In the genomic region with DNA sequence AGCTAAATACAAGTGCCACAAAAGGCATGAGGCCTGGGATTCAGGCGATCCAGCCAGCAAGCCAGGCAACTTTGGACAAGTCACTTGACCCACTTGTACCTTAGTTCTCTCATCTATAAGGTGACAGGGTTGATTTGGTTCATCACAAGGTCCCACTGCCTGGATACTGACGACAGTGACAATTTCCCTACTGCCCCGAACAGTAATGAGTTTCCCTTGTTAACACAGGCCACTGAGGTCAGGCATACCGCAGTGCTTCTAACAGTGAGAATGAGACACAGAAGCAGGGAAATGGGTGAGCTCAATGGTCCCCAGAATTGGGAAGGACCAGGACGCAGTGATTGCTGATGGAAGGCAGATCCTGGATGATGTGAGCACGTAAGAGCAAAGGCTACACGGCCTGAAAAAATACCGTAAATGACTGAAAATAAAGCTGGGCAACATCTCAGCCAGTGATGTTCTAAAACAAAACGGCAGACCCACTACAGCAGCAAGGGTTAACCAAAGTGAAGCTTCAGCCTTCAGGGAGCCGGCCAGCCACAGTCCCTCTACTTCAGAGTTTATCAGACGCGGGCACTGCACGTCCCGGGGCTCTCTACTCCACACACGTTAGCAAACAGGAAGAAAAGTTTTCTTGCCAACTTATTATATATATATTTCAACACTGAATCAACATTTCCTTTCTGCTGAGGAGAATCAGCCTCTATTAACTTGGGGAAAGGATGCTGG, we compare ENCODE assay signal across 8 cellular contexts. TPM values are rescaled to one million over a fixed set of nuclear protein-coding genes. Genes with fewer than 3 reads are reported as not detected.
DNase-seq lines count a peak whose midpoint lies in the region; ATAC-seq, FAIRE-seq and TF ChIP-seq lines count a peak whose summit lies in the region.

No MANE protein-coding gene starts in this region.

- 37% methylated on average over 14 of the region's 15 CpGs for WGBS in HUES64

- H3K36me3 ChIP-seq in HUES64 (ENCODE audit: insufficient read depth, low read length) (peaks cover 6% of the 10 kb centered on the region; the same call in 1 of the 2 replicates), keratinocyte (ENCODE audit: control insufficient read depth in 2 of 2, extremely low read depth in 1 of 2, insufficient read depth in 2 of 2, low read length in 2 of 2) (peaks cover 6 to 25% of the 10 kb centered on the region in 2 experiments), subcutaneous abdominal adipose tissue (ENCODE audit: control insufficient read depth in 5 of 5, insufficient read depth in 5 of 5, low read length in 5 of 5) (peaks cover 0 to 46% (median 20%) of the 10 kb centered on the region in 5 donors)

- peaks cover 45% of the 10 kb centered on the region for H3K36me3 Mint-ChIP-seq in activated naive CD8-positive, alpha-beta T cell treated with anti-CD3 and anti-CD28 coated beads, Interleukin-2, amount 50 U/mL, for 24 hours (ENCODE audit: low read depth)

- H3K27me3 ChIP-seq in HUES64 (ENCODE audit: insufficient read depth, low read length): no peaks in the 10 kb centered on the region
- H3K27me3 ChIP-seq in keratinocyte (ENCODE audit: control insufficient read depth, extremely low read depth, insufficient read depth, low read length): no peaks in the 10 kb centered on the region
- no peaks in the 10 kb centered on the region for H3K27me3 ChIP-seq in subcutaneous abdominal adipose tissue (ENCODE audit: control insufficient read depth in 5 of 5, insufficient read depth in 4 of 5, low read length in 5 of 5)

- ATAC-seq in activated naive CD8-positive, alpha-beta T cell treated with anti-CD3 and anti-CD28 coated beads, Interleukin-2, amount 50 U/mL, for 24 hours: no peak
- ATAC-seq in GM21528 (IDR thresholded peaks at IDR 0.05; ENCODE audit: low FRiP score, unreplicated experiment) (no peak), HG02798 (IDR thresholded peaks at IDR 0.05; ENCODE audit: poor library complexity, unreplicated experiment) (no peak)

- H3K4me3 ChIP-seq in HUES64 (ENCODE audit: low read length) (peak overlapping the region; percentile 98), keratinocyte (ENCODE audit: control insufficient read depth in 2 of 3, extremely low read depth in 1 of 3, insufficient read depth in 2 of 3, low read depth in 1 of 3, low read length in 3 of 3) (peak overlapping the region; percentile 70 to 90 (median 74)), subcutaneous abdominal adipose tissue (ENCODE audit: low read depth in 1 of 5, low read length in 5 of 5) (peak overlapping the region; percentile 85 to 94 (median 87))

- DNase-seq in activated naive CD8-positive, alpha-beta T cell treated with anti-CD3 and anti-CD28 coated beads, Interleukin-2, amount 50 U/mL, for 24 hours: no peak
- no peak for DNase-seq in keratinocyte (ENCODE audit: low read depth, low spot score)
- no peak for DNase-seq in NAMALWA (ENCODE audit: low spot score)
- DNase-seq in amygdala (lab: John Stamatoyannopoulos, UW): no peak

- H3K9ac ChIP-seq in HUES64 (ENCODE audit: low read depth, low read length): peak overlapping the region; percentile 98; the same call in 1 of the 2 replicates
- H3K9ac ChIP-seq in keratinocyte (ENCODE audit: control insufficient read depth, extremely low read depth, insufficient read depth, low read length): peak overlapping the region; percentile 94
- peak overlapping the region; percentile 42 to 88 (median 70) for H3K9ac ChIP-seq in subcutaneous abdominal adipose tissue (ENCODE audit: low read length in 5 of 5)

- no peaks in the 10 kb centered on the region for H3K9me3 ChIP-seq in HUES64 (ENCODE audit: insufficient read depth, low read depth, low read length)
- H3K9me3 ChIP-seq in keratinocyte (ENCODE audit: control insufficient read depth, low read depth, low read length): no peaks in the 10 kb centered on the region
- no peaks in the 10 kb centered on the region for H3K9me3 ChIP-seq in subcutaneous abdominal adipose tissue (ENCODE audit: control insufficient read depth in 5 of 5, low read length in 5 of 5)

- peak overlapping the region; percentile 93 for H3K4me3 Mint-ChIP-seq in activated naive CD8-positive, alpha-beta T cell treated with anti-CD3 and anti-CD28 coated beads, Interleukin-2, amount 50 U/mL, for 24 hours

- H3K27ac Mint-ChIP-seq in activated naive CD8-positive, alpha-beta T cell treated with anti-CD3 and anti-CD28 coated beads, Interleukin-2, amount 50 U/mL, for 24 hours: peak overlapping the region; percentile 31

- peaks cover 37% of the 10 kb centered on the region for H4K20me1 ChIP-seq in keratinocyte (ENCODE audit: control insufficient read depth, extremely low read depth, insufficient read depth, low read length)

- dilution Hi-C loops in keratinocyte (cut with MboI; ENCODE audit: extremely low pct_ligation_motif_present, low sequenced_read_pairs): no loop called here

- FAIRE-seq in keratinocyte (lab: Jason Lieb, UNC): no peak

- no peak overlapping the region for H3K27ac ChIP-seq in HUES64 (ENCODE audit: low read depth, low read length)
- peak overlapping the region; percentile 64 for H3K27ac ChIP-seq in keratinocyte (ENCODE audit: control insufficient read depth, insufficient read depth, low read length)
- H3K27ac ChIP-seq in subcutaneous abdominal adipose tissue (ENCODE audit: low read depth, low read length): peak overlapping the region; percentile 92

- H2AFZ ChIP-seq in keratinocyte (ENCODE audit: control insufficient read depth, low read length): no peak overlapping the region

- TF ChIP-seq CTCF in keratinocyte (optimal IDR thresholded peaks at IDR 0.05 in 1 of 3, IDR thresholded peaks at IDR 0.05 in 1 of 3, conservative IDR thresholded peaks at IDR 0.05 in 1 of 3; ENCODE audit: extremely low read depth in 1 of 3, insufficient read depth in 2 of 3, low read length in 3 of 3): no peak

- H3K79me2 ChIP-seq in keratinocyte (ENCODE audit: control insufficient read depth, insufficient read depth, low read length): peaks cover 58% of the 10 kb centered on the region

- no peaks in the 10 kb centered on the region for H3K27me3 Mint-ChIP-seq in activated naive CD8-positive, alpha-beta T cell treated with anti-CD3 and anti-CD28 coated beads, Interleukin-2, amount 50 U/mL, for 24 hours

- H3K9me3 Mint-ChIP-seq in activated naive CD8-positive, alpha-beta T cell treated with anti-CD3 and anti-CD28 coated beads, Interleukin-2, amount 50 U/mL, for 24 hours: no peaks in the 10 kb centered on the region

- peaks cover 21% of the 10 kb centered on the region for H3K9me1 ChIP-seq in keratinocyte (ENCODE audit: control insufficient read depth, extremely low read depth, insufficient read depth, low read length)

- H3K4me1 ChIP-seq in HUES64 (ENCODE audit: insufficient read depth, low read length) (peaks cover 14% of the 10 kb centered on the region), keratinocyte (ENCODE audit: control insufficient read depth, extremely low read depth, insufficient read depth, low read length) (peaks cover 66% of the 10 kb centered on the region), subcutaneous abdominal adipose tissue (ENCODE audit: control insufficient read depth in 5 of 5, insufficient read depth in 5 of 5, low read length in 5 of 5) (peaks cover 32 to 92% (median 85%) of the 10 kb centered on the region in 5 donors)

- peaks cover 84% of the 10 kb centered on the region for H3K4me1 Mint-ChIP-seq in activated naive CD8-positive, alpha-beta T cell treated with anti-CD3 and anti-CD28 coated beads, Interleukin-2, amount 50 U/mL, for 24 hours

- peak overlapping the region; percentile 94 for H3K4me2 ChIP-seq in keratinocyte (ENCODE audit: control insufficient read depth, extremely low read depth, insufficient read depth, low read depth, low read length)

RNA-seq across cellular contexts. Expression of a gene that starts 0.8 kb away (rescaled TPM):
- polyA plus RNA-seq in HUES64 (2013, experiment 1 of 2): 45.9 TPM
- polyA plus RNA-seq in HUES64 (2013, experiment 2 of 2): 49.1 TPM
- 80.3 to 108 TPM (median 98.3 TPM) in 3 replicates for polyA plus RNA-seq in keratinocyte
- polyA plus RNA-seq in keratinocyte (2011; ENCODE audit: low read depth): 26.7 TPM
- polyA plus RNA-seq in keratinocyte (2011; cell fraction: cytosol; rRNA removed): 61.8 and 99.8 TPM in 2 replicates
- 153 and 202 TPM in 2 replicates for polyA plus RNA-seq in keratinocyte (2011; cell fraction: nucleus; rRNA removed)
- 76.8 and 135 TPM in 2 replicates for polyA plus RNA-seq in keratinocyte (2012; ENCODE audit: low replicate concordance)
- 84.1 to 143 TPM (median 114 TPM) in 3 replicates for polyA minus RNA-seq in keratinocyte
- 238 TPM for polyA minus RNA-seq in keratinocyte (2011; cell fraction: cytosol; rRNA and poly(A)+ RNA removed)
- 208 and 223 TPM in 2 replicates for polyA minus RNA-seq in keratinocyte (2011; cell fraction: nucleus; rRNA and poly(A)+ RNA removed)

RNA-seq across cellular contexts. Expression of a gene that starts 59.3 kb away (rescaled TPM):
- 16.7 TPM for polyA plus RNA-seq in HUES64 (2013, experiment 1 of 2)
- 25.7 TPM for polyA plus RNA-seq in HUES64 (2013, experiment 2 of 2)
- 8.4 to 21.5 TPM (median 13.9 TPM) in 3 replicates for polyA plus RNA-seq in keratinocyte
- polyA plus RNA-seq in keratinocyte (2011; ENCODE audit: low read depth): 11.3 TPM
- 8.0 and 13.2 TPM in 2 replicates for polyA plus RNA-seq in keratinocyte (2011; cell fraction: cytosol; rRNA removed)
- polyA plus RNA-seq in keratinocyte (2011; cell fraction: nucleus; rRNA removed): 30.7 and 42.5 TPM in 2 replicates
- 9.7 and 12.8 TPM in 2 replicates for polyA plus RNA-seq in keratinocyte (2012; ENCODE audit: low replicate concordance)
- 1.3 to 12.1 TPM (median 6.8 TPM) in 3 replicates for polyA minus RNA-seq in keratinocyte
- polyA minus RNA-seq in keratinocyte (2011; cell fraction: cytosol; rRNA and poly(A)+ RNA removed): 8.2 TPM
- polyA minus RNA-seq in keratinocyte (2011; cell fraction: nucleus; rRNA and poly(A)+ RNA removed): 9.3 and 18.0 TPM in 2 replicates
